In genomic region chr12:30696103-30696408, GRCh38 we compare ENCODE assay signal across 1 cellular context.
TF ChIP-seq lines count a peak whose summit lies in the region.

No MANE protein-coding gene starts in this region.

TF ChIP-seq in K562, 482 proteins besides CTCF, POLR2A, EP300 and RAD21 (continued from another document and continues in another):
- no peak for TF ChIP-seq ZBTB9 (CRISPR knock-in tag; IDR thresholded peaks at IDR 0.05)
- no peak for TF ChIP-seq SIRT6 (IDR thresholded peaks at IDR 0.05; ENCODE audit: low read depth, low read length)
- 0 out of 2 replicates have a peak, but pooled peaks have one; percentile 8 for TF ChIP-seq ZBTB40 (IDR thresholded peaks at IDR 0.05)
- TF ChIP-seq ZBTB40 (CRISPR knock-in tag; IDR thresholded peaks at IDR 0.05): no peak
- no peak for TF ChIP-seq SIN3B (IDR thresholded peaks at IDR 0.05; ENCODE audit: low read depth)
- 0 out of 4 replicates have a peak, but pooled peaks of 1 of the 2 experiments have one; percentile 6 for TF ChIP-seq NRF1 (conservative IDR thresholded peaks at IDR 0.05 in 1 of 2, IDR thresholded peaks at IDR 0.05 in 1 of 2)
- TF ChIP-seq NBN (IDR thresholded peaks at IDR 0.05; ENCODE audit: low read depth): no peak
- TF ChIP-seq GTF2F1 (IDR thresholded peaks at IDR 0.05; ENCODE audit: low read depth, low read length): 0 out of 2 replicates have a peak, but pooled peaks have one; percentile 5
- no peak for TF ChIP-seq KAT8 (IDR thresholded peaks at IDR 0.05; ENCODE audit: low read depth)
- no peak for TF ChIP-seq NR2C2 (CRISPR knock-in tag; IDR thresholded peaks at IDR 0.05)
- peak; percentile 42; the same call in 1 of the 2 replicates for TF ChIP-seq NR2C2 (tag; IDR thresholded peaks at IDR 0.05)
- TF ChIP-seq ZSCAN29 (IDR thresholded peaks at IDR 0.05): no peak
- no peak for TF ChIP-seq ID3 (CRISPR knock-in tag; IDR thresholded peaks at IDR 0.05)
- peak; percentile 11 for TF ChIP-seq ID3 (tag; IDR thresholded peaks at IDR 0.05)
- TF ChIP-seq CREB3 (tag; conservative IDR thresholded peaks at IDR 0.05; ENCODE audit: low read depth): 0 out of 2 replicates have a peak, but pooled peaks have one; percentile 33
- TF ChIP-seq KLF1 (tag; IDR thresholded peaks at IDR 0.05): no peak
- TF ChIP-seq MAX (CRISPR knock-in tag; IDR thresholded peaks at IDR 0.05): 0 out of 2 replicates have a peak, but pooled peaks have one; percentile 4
- peak; percentile 59; the same call in 1 of the 2 replicates for TF ChIP-seq STAT6 (CRISPR knock-in tag; IDR thresholded peaks at IDR 0.05)
- peak; percentile 93 for TF ChIP-seq ZNF24 (IDR thresholded peaks at IDR 0.05)
- TF ChIP-seq ZFX (CRISPR knock-in tag; IDR thresholded peaks at IDR 0.05): peak; percentile 61; the same call in 1 of the 2 replicates
- TF ChIP-seq FOXJ2 (tag; IDR thresholded peaks at IDR 0.05): 0 out of 2 replicates have a peak, but pooled peaks have one; percentile 32
- TF ChIP-seq ETV5 (CRISPR knock-in tag; IDR thresholded peaks at IDR 0.05; ENCODE audit: low read depth): 0 out of 2 replicates have a peak, but pooled peaks have one; percentile 8
- TF ChIP-seq KDM4B (IDR thresholded peaks at IDR 0.05; ENCODE audit: borderline replicate concordance in 2 of 2, low read depth in 1 of 2): 0 out of 4 replicates have a peak, but pooled peaks of 1 of the 2 experiments have one; percentile 38
- no peak for TF ChIP-seq YY1 (IDR thresholded peaks at IDR 0.05; ENCODE audit: borderline replicate concordance in 1 of 3, control insufficient read depth in 1 of 3, extremely low read depth in 1 of 3, insufficient read depth in 3 of 3, insufficient read length in 1 of 3, insufficient replicate concordance in 2 of 3, low read depth in 1 of 3, low read length in 2 of 3)
- TF ChIP-seq TFAP4 (CRISPR knock-in tag; IDR thresholded peaks at IDR 0.05; ENCODE audit: borderline replicate concordance): no peak
- TF ChIP-seq ZBTB33 (CRISPR knock-in tag; IDR thresholded peaks at IDR 0.05): no peak
- peak; percentile 40; the same call in 1 of the 2 replicates for TF ChIP-seq CREB3L1 (IDR thresholded peaks at IDR 0.05; ENCODE audit: borderline replicate concordance, low read depth)
- TF ChIP-seq ZBTB11 (CRISPR knock-in tag; IDR thresholded peaks at IDR 0.05): peak in 1 of 3 experiments; percentile 17; a peak in 1 of 6 replicates
- TF ChIP-seq TBP (optimal IDR thresholded peaks at IDR 0.05; ENCODE audit: low read depth, low read length): peak; percentile 10
- no peak for TF ChIP-seq ZSCAN32 (CRISPR knock-in tag; IDR thresholded peaks at IDR 0.05)
- 0 out of 4 replicates have a peak, but pooled peaks of 1 of the 2 experiments have one; percentile 25 for TF ChIP-seq TEAD1 (CRISPR knock-in tag; IDR thresholded peaks at IDR 0.05)
- 0 out of 2 replicates have a peak, but pooled peaks have one; percentile 75 for TF ChIP-seq ZNF644 (tag; IDR thresholded peaks at IDR 0.05; ENCODE audit: low read depth)
